16 cellular contexts compared by ENCODE assay signal in the genomic region with DNA sequence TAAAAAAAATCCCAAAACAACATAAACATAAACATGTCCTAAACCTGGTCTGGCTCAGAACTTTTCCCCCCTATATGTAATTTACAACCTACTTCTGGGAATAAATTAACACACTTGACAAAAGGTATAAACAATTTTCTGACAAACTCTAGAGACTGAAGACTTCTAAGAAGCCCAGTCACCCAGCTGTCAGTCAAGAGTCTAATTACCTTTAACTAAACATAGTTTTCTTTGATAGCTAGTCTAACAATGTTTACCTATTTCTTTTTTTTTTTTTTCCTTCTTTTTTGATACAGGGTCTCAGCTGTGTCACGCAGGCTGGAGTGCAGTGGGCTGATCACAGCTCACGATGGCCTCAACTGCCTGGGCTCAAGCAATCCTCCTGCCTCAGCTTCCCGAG. TPM values are rescaled to one million over a fixed set of nuclear protein-coding genes. Genes with fewer than 3 reads are reported as not detected.
DNase-seq lines count a peak whose midpoint lies in the region; ATAC-seq, FAIRE-seq and TF ChIP-seq lines count a peak whose summit lies in the region.
"Had no signal": no experiment of that assay in that cellular context is flagged by ENCODE, and none has a peak within 500 bp of the region (broad histone marks: within the 10 kb centered on the region; RNA-seq: fewer than 3 reads in every experiment).

No MANE protein-coding gene starts in this region.

- H3K4me3 ChIP-seq in A549 (no peak overlapping the region), GM23248 (no peak overlapping the region), Panc1 (ENCODE audit: low read depth in 2 of 2, low read length in 2 of 2) (no peak overlapping the region), neural progenitor cell (no peak overlapping the region)

- CTCF ChIA-PET in A549 (lab: Yijun Ruan, JAX): interaction anchor here (1.2 to 3.8 kb wide), 2 partner anchors 15 to 83 kb away, joined by 3 to 25 read pairs; no protein-coding TSS in a partner anchor
- CTCF ChIA-PET in Panc1 (lab: Charles Lee): interaction anchor here (1.1 kb wide), 1 partner anchor 15 kb away, joined by 3 read pairs; no protein-coding TSS in a partner anchor

- H3F3A ChIP-seq in GM23248 (ENCODE audit: insufficient read depth) (0 out of 2 replicates have a peak, but pooled peaks cover 7% of the 10 kb centered on the region), neural progenitor cell (ENCODE audit: low read depth) (peaks cover 9% of the 10 kb centered on the region)

- H3K4me1 ChIP-seq in A549 (peaks cover 6% of the 10 kb centered on the region; the same call in 2 of the 3 replicates), GM23248 (ENCODE audit: insufficient read depth) (peaks cover 6% of the 10 kb centered on the region; the same call in 1 of the 2 replicates), Panc1 (ENCODE audit: control insufficient read depth, insufficient read depth, low read length) (peaks cover 9% of the 10 kb centered on the region; the same call in 1 of the 2 replicates), neural progenitor cell (no peaks in the 10 kb centered on the region)

- TF ChIP-seq RAD21 in A549 (conservative IDR thresholded peaks at IDR 0.05 in 1 of 2, IDR thresholded peaks at IDR 0.05 in 1 of 2): no peak

- no peak for FAIRE-seq in A549 (lab: Jason Lieb, UNC)

- in situ Hi-C loops in GM23248 (cut with MboI): no loop called here
- in situ Hi-C loops in Panc1 (cut with HindIII; ENCODE audit: low pct_unique_long_range_greater_than_20kb, low sequenced_read_pairs): no loop called here

- H3K27me3 Mint-ChIP-seq in neural progenitor cell (ENCODE audit: insufficient read depth, low read depth): no peaks in the 10 kb centered on the region

- no peaks in the 10 kb centered on the region for H3K9me3 Mint-ChIP-seq in neural progenitor cell

- peak overlapping the region; percentile 98 for H2AFZ ChIP-seq in GM23248
- peak overlapping the region; percentile 75 for H2AFZ ChIP-seq in neural progenitor cell (replicated peaks)

- POLR2A ChIA-PET in A549 (lab: Yijun Ruan, JAX) (interaction anchor here (1.7 kb wide), 1 partner anchor 15 kb away, joined by 15 read pairs; no protein-coding TSS in a partner anchor), Panc1 (lab: Charles Lee) (no interaction called here)

- peak overlapping the region; percentile 82 for H3K4me2 ChIP-seq in A549
- no peak overlapping the region for H3K4me2 ChIP-seq in GM23248 (ENCODE audit: unreplicated experiment)
- H3K4me2 ChIP-seq in neural progenitor cell: no peak overlapping the region

- H3K9me3 ChIP-seq in A549 (no peaks in the 10 kb centered on the region), GM23248 (ENCODE audit: low read depth) (no peaks in the 10 kb centered on the region), Panc1 (ENCODE audit: control insufficient read depth, insufficient read depth, low read depth, low read length) (no peaks in the 10 kb centered on the region), neural progenitor cell (ENCODE audit: low read depth) (no peaks in the 10 kb centered on the region)

- H4K20me1 ChIP-seq in GM23248 (ENCODE audit: insufficient read depth) (no peaks in the 10 kb centered on the region), neural progenitor cell (ENCODE audit: low read depth) (peaks cover 4% of the 10 kb centered on the region)

- TF ChIP-seq CTCF in A549 (IDR thresholded peaks at IDR 0.05) (no peak), Panc1 (IDR thresholded peaks at IDR 0.05) (no peak), neural progenitor cell (IDR thresholded peaks at IDR 0.05) (no peak)

- BruUV-seq in Panc1 (replicated peaks; lab: Mats Ljungman, UMichigan): no TSS peak

- H3K79me2 ChIP-seq in GM23248 (ENCODE audit: insufficient read depth) (peaks cover 39% of the 10 kb centered on the region), neural progenitor cell (ENCODE audit: low read depth) (peaks cover 36% of the 10 kb centered on the region)

- H3K36me3 Mint-ChIP-seq in neural progenitor cell: peaks cover 12% of the 10 kb centered on the region

- H3K36me3 ChIP-seq in GM23248 (ENCODE audit: low read depth) (no peaks in the 10 kb centered on the region), Panc1 (ENCODE audit: control insufficient read depth, insufficient read depth, low read length) (no peaks in the 10 kb centered on the region; the same call in 1 of the 2 replicates), neural progenitor cell (no peaks in the 10 kb centered on the region)

- TF ChIP-seq POLR2A in A549 (IDR thresholded peaks at IDR 0.05; ENCODE audit: low read length): no peak

- 68% methylated on average over 3 of the region's 3 CpGs for WGBS in A549 (ENCODE audit: missing lambda C conversion rate)
- 64 to 71% methylated on average over 3 of the region's 3 CpGs for WGBS in GM23248 (ENCODE audit: low coverage in 1 of 2, low lambda C conversion rate in 2 of 2, missing lambda C conversion rate in 2 of 2), 2 experiments

- H3K4me3 Mint-ChIP-seq in neural progenitor cell: no peak overlapping the region

- H3K9me2 ChIP-seq in GM23248 (ENCODE audit: insufficient read depth): no peaks in the 10 kb centered on the region

- H3K27me3 ChIP-seq in GM23248 (replicated peaks; ENCODE audit: insufficient read depth) (no peaks in the 10 kb centered on the region), Panc1 (ENCODE audit: control insufficient read depth, insufficient read depth, low read length) (no peaks in the 10 kb centered on the region), neural progenitor cell (no peaks in the 10 kb centered on the region)

- ATAC-seq in A549: no peak
- ATAC-seq in Panc1: no peak
- no peak for ATAC-seq in GM19328 (IDR thresholded peaks at IDR 0.05; ENCODE audit: unreplicated experiment)
- no peak for ATAC-seq in GM19035 (IDR thresholded peaks at IDR 0.05; ENCODE audit: unreplicated experiment)

- H3K27ac ChIP-seq in A549 (no peak overlapping the region), GM23248 (no peak overlapping the region), Panc1 (ENCODE audit: low read length) (peak overlapping the region; percentile 40; the same call in 1 of the 2 replicates), neural progenitor cell (no peak overlapping the region)
- H3K27ac ChIP-seq: C4-2B had no signal

- H3K4me1 Mint-ChIP-seq in neural progenitor cell: peaks cover 11% of the 10 kb centered on the region

- no peak for TF ChIP-seq EP300 in A549 (IDR thresholded peaks at IDR 0.05)

- intact Hi-C loops in Panc1 (cut with micrococcal nuclease; ENCODE audit: unreplicated experiment): no loop called here

- no peak overlapping the region for H3K27ac Mint-ChIP-seq in neural progenitor cell

- no peak for DNase-seq in A549 (ENCODE audit: low read depth in 1 of 2, low spot score in 1 of 2)
- DNase-seq in GM23248: no peak
- no peak for DNase-seq in Panc1 (ENCODE audit: low read depth, low spot score)
- no peak for DNase-seq in neural progenitor cell (ENCODE audit: low spot score)
- no peak for DNase-seq in NOMO-1 treated with dmso at 0.1 percent for 144 hours (lab: John Stamatoyannopoulos, UW; ENCODE audit: unreplicated experiment)
- DNase-seq: DMS153, HCEC 1CT, KBM-7, NCI-H1092, NCI-H1694, NCI-H2107, NCI-H2227 treated with DMSO at 0.1 percent for 48 hours, NCI-H524 had no signal

- H3K9ac ChIP-seq in GM23248 (no peak overlapping the region), neural progenitor cell (no peak overlapping the region)

TF ChIP-seq in A549, 52 proteins besides CTCF, POLR2A, EP300 and RAD21 (continues in another document):
- TF ChIP-seq HOXA7 (CRISPR knock-in tag; IDR thresholded peaks at IDR 0.05): no peak
- no peak for TF ChIP-seq CHD4 (IDR thresholded peaks at IDR 0.05; ENCODE audit: borderline replicate concordance)
- no peak for TF ChIP-seq EHF (CRISPR knock-in tag; IDR thresholded peaks at IDR 0.05)
- TF ChIP-seq RFX5 (IDR thresholded peaks at IDR 0.05): no peak
- TF ChIP-seq NPAS2 (CRISPR knock-in tag; IDR thresholded peaks at IDR 0.05; ENCODE audit: borderline replicate concordance): no peak
- TF ChIP-seq, protein P1, sequence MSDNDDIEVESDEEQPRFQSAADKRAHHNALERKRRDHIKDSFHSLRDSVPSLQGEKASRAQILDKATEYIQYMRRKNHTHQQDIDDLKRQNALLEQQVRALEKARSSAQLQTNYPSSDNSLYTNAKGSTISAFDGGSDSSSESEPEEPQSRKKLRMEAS (IDR thresholded peaks at IDR 0.05): no peak
- TF ChIP-seq NR3C1 (IDR thresholded peaks at IDR 0.05): no peak
- no peak for TF ChIP-seq ZFP36 (IDR thresholded peaks at IDR 0.05; ENCODE audit: borderline replicate concordance, partially characterized antibody)
- TF ChIP-seq CBX8 (IDR thresholded peaks at IDR 0.05): no peak
- TF ChIP-seq ZSCAN20 (CRISPR knock-in tag; IDR thresholded peaks at IDR 0.05): no peak
- no peak for TF ChIP-seq SMC3 (IDR thresholded peaks at IDR 0.05)
- TF ChIP-seq RARB (CRISPR knock-in tag; IDR thresholded peaks at IDR 0.05): no peak
- TF ChIP-seq TP53 (CRISPR knock-in tag; IDR thresholded peaks at IDR 0.05): no peak
- no peak for TF ChIP-seq PHF8 (IDR thresholded peaks at IDR 0.05; ENCODE audit: borderline replicate concordance, low read depth)
- TF ChIP-seq, protein P2, sequence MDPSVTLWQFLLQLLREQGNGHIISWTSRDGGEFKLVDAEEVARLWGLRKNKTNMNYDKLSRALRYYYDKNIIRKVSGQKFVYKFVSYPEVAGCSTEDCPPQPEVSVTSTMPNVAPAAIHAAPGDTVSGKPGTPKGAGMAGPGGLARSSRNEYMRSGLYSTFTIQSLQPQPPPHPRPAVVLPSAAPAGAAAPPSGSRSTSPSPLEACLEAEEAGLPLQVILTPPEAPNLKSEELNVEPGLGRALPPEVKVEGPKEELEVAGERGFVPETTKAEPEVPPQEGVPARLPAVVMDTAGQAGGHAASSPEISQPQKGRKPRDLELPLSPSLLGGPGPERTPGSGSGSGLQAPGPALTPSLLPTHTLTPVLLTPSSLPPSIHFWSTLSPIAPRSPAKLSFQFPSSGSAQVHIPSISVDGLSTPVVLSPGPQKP (IDR thresholded peaks at IDR 0.05; ENCODE audit: low read depth, low read length): no peak
- TF ChIP-seq HOXB13 (CRISPR knock-in tag; IDR thresholded peaks at IDR 0.05; ENCODE audit: low read depth): no peak
- TF ChIP-seq GATA3 (IDR thresholded peaks at IDR 0.05; ENCODE audit: borderline replicate concordance): no peak

RNA-seq across cellular contexts. Expression of a gene that starts 1.0 kb away (rescaled TPM):
- polyA plus RNA-seq in A549 (2011; rRNA removed): 12.9 and 15.2 TPM in 2 replicates
- 2.0 TPM in 2 replicates for polyA plus RNA-seq in A549 (2012; cell fraction: cytosol; rRNA removed)
- polyA plus RNA-seq in A549 (2012; cell fraction: nucleus; rRNA removed): 3.1 and 5.0 TPM in 2 replicates
- polyA plus RNA-seq in A549 (2017; fragmentation: RNase III; extraction: RNeasy Plus Mini Kit Qiagen cat#74134 plus additional on column Dnase treatment): 5.1 to 5.5 TPM (median 5.2 TPM) in 3 replicates
- polyA minus RNA-seq in A549 (2011; rRNA and poly(A)+ RNA removed): 11.7 and 11.8 TPM in 2 replicates
- total RNA-seq in GM23248 (2014; rRNA removed; shearing (Covaris generic)): 23.3 and 24.8 TPM in 2 replicates
- polyA plus RNA-seq in GM23248 (2016; fragmentation: Nextera tagmentation; extraction: Ambion mirVana): 8.0 and 8.5 TPM in 2 replicates
- 19.1 TPM for total RNA-seq in Panc1 (2021; ENCODE audit: unreplicated experiment)
- 8.3 TPM for polyA plus RNA-seq in Panc1 (2012; ENCODE audit: insufficient read length)
- 24.4 and 34.7 TPM in 2 replicates for total RNA-seq in neural progenitor cell (ENCODE audit: low replicate concordance)
